In the genomic region with DNA sequence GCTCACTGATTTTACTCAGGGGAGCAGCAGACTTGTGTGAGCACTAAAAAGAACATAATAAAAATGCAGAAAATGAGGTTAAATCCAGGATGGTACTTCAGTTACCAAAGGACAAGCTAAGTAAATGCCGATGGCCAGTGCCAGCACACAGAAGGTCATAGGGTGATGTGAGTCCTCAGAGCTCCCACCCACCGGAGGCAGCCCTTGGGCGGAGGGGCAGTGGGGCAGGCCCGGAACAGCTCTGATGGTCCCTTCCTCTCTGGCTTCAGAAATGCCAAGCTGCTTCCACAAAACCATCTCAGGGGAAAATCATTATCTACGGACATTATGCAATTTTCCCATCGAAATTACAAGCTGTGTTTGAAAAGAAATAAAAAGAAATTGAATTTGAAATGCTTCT, we compare ENCODE assay signal across 26 cellular contexts.
"Had no signal": no experiment of that assay in that cellular context is flagged by ENCODE, and none has a peak within 500 bp of the region (broad histone marks: within the 10 kb centered on the region; RNA-seq: fewer than 3 reads in every experiment).

No MANE protein-coding gene starts in this region.

- H2AFZ ChIP-seq: neural progenitor cell had no signal

- H3K36me3 ChIP-seq: heart left ventricle, neural progenitor cell, pancreas, prostate gland, right lobe of liver, tibial nerve, uterus had no signal

- H3K9me3 ChIP-seq: heart left ventricle, pancreas, prostate gland, right lobe of liver, tibial nerve, uterus had no signal

- H3K4me3 ChIP-seq: heart left ventricle, lung, neural progenitor cell, pancreas, prostate gland, right lobe of liver, smooth muscle cell, tibial nerve, uterus had no signal

- H3K4me2 ChIP-seq: neural progenitor cell, smooth muscle cell had no signal

- H3K9ac ChIP-seq: neural progenitor cell had no signal

- H3K4me1 ChIP-seq: pancreas, prostate gland, right lobe of liver, tibial nerve, uterus had no signal

- H3K27ac ChIP-seq: heart left ventricle, neural progenitor cell, pancreas, prostate gland, right lobe of liver, tibial nerve, uterus had no signal

- ATAC-seq: left lobe of liver; natural killer cell; pancreas; right lobe of liver; stimulated activated memory B cell treated with anti-CD40 and anti-IgM and Interleukin-4, amounts not matched to agents 10 μg/mL and 1 μg/mL and 100 μg/mL, for 72 hours; stimulated activated naive CD8-positive, alpha-beta T cell treated with anti-CD3 and anti-CD28 coated beads, Interleukin-15, amount 100 ng/mL, for 72 hours had no signal

- DNase-seq: heart left ventricle; hypothalamus; immature natural killer cell; mesendoderm; naive B cell; natural killer cell; nephron progenitor cell; pancreas; posterior cingulate gyrus; retina; right lobe of liver; stimulated activated CD4-positive, alpha-beta T cell treated with anti-CD3 and anti-CD28 coated beads, Interleukin-1b, Interleukin-23, amount 100 ng/mL, for 48 hours; stimulated activated CD4-positive, alpha-beta T cell treated with anti-CD3 and anti-CD28 coated beads, Interleukin-2, amount 100 ng/mL, for 48 hours; stimulated activated CD4-positive, alpha-beta T cell treated with anti-CD3 and anti-CD28 coated beads, Interleukin-4, amount 100 ng/mL, for 4 hours; stimulated activated CD8-positive, alpha-beta memory T cell treated with anti-CD3 and anti-CD28 coated beads, Interleukin-4, amount 100 ng/mL, for 48 hours; stimulated activated naive CD4-positive, alpha-beta T cell treated with Interleukin-2 at 50 U/mL for 16 hours; stimulated activated naive CD8-positive, alpha-beta T cell treated with anti-CD3 and anti-CD28 coated beads, Interleukin-15, amount 100 ng/mL, for 72 hours; substantia nigra; uterus had no signal

- H3K27me3 ChIP-seq: neural progenitor cell, pancreas, right lobe of liver, tibial nerve, uterus had no signal
